ENCODE assay signal across 1 cellular context in the genomic region with DNA sequence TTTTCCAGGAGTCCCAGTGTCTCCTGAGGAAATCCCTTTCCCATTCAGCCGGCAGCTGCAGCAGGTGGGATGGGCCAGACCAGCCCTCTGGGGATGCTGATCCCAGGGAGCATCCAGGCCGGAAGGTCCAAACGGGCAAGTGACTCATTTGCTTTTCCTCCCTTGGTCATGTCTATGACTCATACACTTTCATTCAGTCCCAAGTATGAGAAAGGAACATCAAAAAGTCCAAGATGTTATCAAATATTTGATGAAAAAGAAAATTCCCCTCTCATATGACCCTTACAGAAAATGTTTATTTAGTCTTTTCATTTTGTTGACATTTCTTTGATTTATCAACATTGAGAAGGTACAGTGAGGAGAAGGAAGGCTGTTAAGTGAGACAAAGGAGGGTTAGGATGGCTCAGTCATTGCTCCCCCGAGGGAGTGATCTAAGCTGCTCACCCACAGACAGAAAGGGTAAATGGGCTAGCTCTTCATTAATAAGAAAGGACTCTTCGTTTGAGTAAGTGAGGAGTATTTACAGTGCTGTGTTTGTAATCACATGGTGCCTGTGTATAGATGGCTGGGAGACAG.
A peak's percentile ranks its signal among the peaks of the same experiment; 100 is the strongest.
TF ChIP-seq lines count a peak whose summit lies in the region.

No MANE protein-coding gene starts in this region.

TF ChIP-seq in HepG2, 621 proteins besides CTCF, POLR2A, EP300 and RAD21 (continued from another document):
- TF ChIP-seq, protein P1, sequence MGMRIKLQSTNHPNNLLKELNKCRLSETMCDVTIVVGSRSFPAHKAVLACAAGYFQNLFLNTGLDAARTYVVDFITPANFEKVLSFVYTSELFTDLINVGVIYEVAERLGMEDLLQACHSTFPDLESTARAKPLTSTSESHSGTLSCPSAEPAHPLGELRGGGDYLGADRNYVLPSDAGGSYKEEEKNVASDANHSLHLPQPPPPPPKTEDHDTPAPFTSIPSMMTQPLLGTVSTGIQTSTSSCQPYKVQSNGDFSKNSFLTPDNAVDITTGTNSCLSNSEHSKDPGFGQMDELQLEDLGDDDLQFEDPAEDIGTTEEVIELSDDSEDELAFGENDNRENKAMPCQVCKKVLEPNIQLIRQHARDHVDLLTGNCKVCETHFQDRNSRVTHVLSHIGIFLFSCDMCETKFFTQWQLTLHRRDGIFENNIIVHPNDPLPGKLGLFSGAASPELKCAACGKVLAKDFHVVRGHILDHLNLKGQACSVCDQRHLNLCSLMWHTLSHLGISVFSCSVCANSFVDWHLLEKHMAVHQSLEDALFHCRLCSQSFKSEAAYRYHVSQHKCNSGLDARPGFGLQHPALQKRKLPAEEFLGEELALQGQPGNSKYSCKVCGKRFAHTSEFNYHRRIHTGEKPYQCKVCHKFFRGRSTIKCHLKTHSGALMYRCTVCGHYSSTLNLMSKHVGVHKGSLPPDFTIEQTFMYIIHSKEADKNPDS (CRISPR knock-in tag; IDR thresholded peaks at IDR 0.05): no peak
- TF ChIP-seq, protein P2, sequence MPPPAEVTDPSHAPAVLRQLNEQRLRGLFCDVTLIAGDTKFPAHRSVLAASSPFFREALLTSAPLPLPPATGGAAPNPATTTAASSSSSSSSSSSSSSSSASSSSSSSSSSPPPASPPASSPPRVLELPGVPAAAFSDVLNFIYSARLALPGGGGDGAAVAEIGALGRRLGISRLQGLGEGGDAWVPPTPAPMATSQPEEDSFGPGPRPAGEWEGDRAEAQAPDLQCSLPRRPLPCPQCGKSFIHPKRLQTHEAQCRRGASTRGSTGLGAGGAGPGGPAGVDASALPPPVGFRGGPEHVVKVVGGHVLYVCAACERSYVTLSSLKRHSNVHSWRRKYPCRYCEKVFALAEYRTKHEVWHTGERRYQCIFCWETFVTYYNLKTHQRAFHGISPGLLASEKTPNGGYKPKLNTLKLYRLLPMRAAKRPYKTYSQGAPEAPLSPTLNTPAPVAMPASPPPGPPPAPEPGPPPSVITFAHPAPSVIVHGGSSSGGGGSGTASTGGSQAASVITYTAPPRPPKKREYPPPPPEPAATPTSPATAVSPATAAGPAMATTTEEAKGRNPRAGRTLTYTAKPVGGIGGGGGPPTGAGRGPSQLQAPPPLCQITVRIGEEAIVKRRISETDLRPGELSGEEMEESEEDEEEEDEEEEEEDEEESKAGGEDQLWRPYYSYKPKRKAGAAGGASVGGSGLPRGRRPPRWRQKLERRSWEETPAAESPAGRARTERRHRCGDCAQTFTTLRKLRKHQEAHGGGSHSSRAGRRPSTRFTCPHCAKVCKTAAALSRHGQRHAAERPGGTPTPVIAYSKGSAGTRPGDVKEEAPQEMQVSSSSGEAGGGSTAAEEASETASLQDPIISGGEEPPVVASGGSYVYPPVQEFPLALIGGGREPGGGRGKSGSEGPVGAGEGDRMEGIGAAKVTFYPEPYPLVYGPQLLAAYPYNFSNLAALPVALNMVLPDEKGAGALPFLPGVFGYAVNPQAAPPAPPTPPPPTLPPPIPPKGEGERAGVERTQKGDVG (CRISPR knock-in tag; IDR thresholded peaks at IDR 0.05; ENCODE audit: borderline replicate concordance): no peak
- TF ChIP-seq ZSCAN29 (CRISPR knock-in tag; conservative IDR thresholded peaks at IDR 0.05): no peak
- TF ChIP-seq, protein P3, sequence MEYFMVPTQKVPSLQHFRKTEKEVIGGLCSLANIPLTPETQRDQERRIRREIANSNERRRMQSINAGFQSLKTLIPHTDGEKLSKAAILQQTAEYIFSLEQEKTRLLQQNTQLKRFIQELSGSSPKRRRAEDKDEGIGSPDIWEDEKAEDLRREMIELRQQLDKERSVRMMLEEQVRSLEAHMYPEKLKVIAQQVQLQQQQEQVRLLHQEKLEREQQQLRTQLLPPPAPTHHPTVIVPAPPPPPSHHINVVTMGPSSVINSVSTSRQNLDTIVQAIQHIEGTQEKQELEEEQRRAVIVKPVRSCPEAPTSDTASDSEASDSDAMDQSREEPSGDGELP (IDR thresholded peaks at IDR 0.05; ENCODE audit: borderline replicate concordance, low read depth): peak; percentile 14; the same call in 1 of the 2 replicates
- no peak for TF ChIP-seq TOPORS (CRISPR knock-in tag; IDR thresholded peaks at IDR 0.05)
- TF ChIP-seq ZNF552 (CRISPR knock-in tag; IDR thresholded peaks at IDR 0.05; ENCODE audit: borderline replicate concordance): no peak
- no peak for TF ChIP-seq ZBTB38 (CRISPR knock-in tag; IDR thresholded peaks at IDR 0.05)
- TF ChIP-seq, protein P4, sequence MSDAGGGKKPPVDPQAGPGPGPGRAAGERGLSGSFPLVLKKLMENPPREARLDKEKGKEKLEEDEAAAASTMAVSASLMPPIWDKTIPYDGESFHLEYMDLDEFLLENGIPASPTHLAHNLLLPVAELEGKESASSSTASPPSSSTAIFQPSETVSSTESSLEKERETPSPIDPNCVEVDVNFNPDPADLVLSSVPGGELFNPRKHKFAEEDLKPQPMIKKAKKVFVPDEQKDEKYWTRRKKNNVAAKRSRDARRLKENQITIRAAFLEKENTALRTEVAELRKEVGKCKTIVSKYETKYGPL (CRISPR knock-in tag; IDR thresholded peaks at IDR 0.05): no peak
- no peak for TF ChIP-seq ETV6 (CRISPR knock-in tag; conservative IDR thresholded peaks at IDR 0.05)
- TF ChIP-seq, protein P5, sequence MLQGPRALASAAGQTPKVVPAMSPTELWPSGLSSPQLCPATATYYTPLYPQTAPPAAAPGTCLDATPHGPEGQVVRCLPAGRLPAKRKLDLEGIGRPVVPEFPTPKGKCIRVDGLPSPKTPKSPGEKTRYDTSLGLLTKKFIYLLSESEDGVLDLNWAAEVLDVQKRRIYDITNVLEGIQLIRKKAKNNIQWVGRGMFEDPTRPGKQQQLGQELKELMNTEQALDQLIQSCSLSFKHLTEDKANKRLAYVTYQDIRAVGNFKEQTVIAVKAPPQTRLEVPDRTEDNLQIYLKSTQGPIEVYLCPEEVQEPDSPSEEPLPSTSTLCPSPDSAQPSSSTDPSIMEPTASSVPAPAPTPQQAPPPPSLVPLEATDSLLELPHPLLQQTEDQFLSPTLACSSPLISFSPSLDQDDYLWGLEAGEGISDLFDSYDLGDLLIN (CRISPR knock-in tag; IDR thresholded peaks at IDR 0.05; ENCODE audit: borderline replicate concordance): no peak
- TF ChIP-seq ZNF430 (CRISPR knock-in tag; IDR thresholded peaks at IDR 0.05): no peak
- peak; percentile 92 for TF ChIP-seq FOSL1 (CRISPR knock-in tag; IDR thresholded peaks at IDR 0.05; ENCODE audit: borderline replicate concordance)
- no peak for TF ChIP-seq NFATC3 (CRISPR knock-in tag; IDR thresholded peaks at IDR 0.05)
- TF ChIP-seq ZBTB21 (CRISPR knock-in tag; IDR thresholded peaks at IDR 0.05): no peak
- TF ChIP-seq TCF7 (IDR thresholded peaks at IDR 0.05; ENCODE audit: low read depth): peak; percentile 73; the same call in 1 of the 2 replicates
- TF ChIP-seq, protein P6, sequence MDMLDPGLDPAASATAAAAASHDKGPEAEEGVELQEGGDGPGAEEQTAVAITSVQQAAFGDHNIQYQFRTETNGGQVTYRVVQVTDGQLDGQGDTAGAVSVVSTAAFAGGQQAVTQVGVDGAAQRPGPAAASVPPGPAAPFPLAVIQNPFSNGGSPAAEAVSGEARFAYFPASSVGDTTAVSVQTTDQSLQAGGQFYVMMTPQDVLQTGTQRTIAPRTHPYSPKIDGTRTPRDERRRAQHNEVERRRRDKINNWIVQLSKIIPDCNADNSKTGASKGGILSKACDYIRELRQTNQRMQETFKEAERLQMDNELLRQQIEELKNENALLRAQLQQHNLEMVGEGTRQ (IDR thresholded peaks at IDR 0.05; ENCODE audit: low read depth, low read length): no peak
- TF ChIP-seq, protein P6 (CRISPR knock-in tag; IDR thresholded peaks at IDR 0.05; ENCODE audit: borderline replicate concordance): no peak
- 0 out of 2 replicates have a peak, but pooled peaks have one; percentile 24 for TF ChIP-seq CEBPG (CRISPR knock-in tag; IDR thresholded peaks at IDR 0.05)
- no peak for TF ChIP-seq SRSF4 (IDR thresholded peaks at IDR 0.05; ENCODE audit: low read depth, low read length, poor library complexity, severe bottlenecking)
- TF ChIP-seq FOXC1 (CRISPR knock-in tag; IDR thresholded peaks at IDR 0.05; ENCODE audit: borderline replicate concordance): no peak
- TF ChIP-seq GZF1 (CRISPR knock-in tag; IDR thresholded peaks at IDR 0.05): no peak
- no peak for TF ChIP-seq ZNF878 (CRISPR knock-in tag; IDR thresholded peaks at IDR 0.05)
- peak; percentile 65 for TF ChIP-seq MIXL1 (CRISPR knock-in tag; IDR thresholded peaks at IDR 0.05)
- TF ChIP-seq ZNF12 (CRISPR knock-in tag; IDR thresholded peaks at IDR 0.05): peak; percentile 89
- TF ChIP-seq, protein P7, sequence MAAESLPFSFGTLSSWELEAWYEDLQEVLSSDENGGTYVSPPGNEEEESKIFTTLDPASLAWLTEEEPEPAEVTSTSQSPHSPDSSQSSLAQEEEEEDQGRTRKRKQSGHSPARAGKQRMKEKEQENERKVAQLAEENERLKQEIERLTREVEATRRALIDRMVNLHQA (CRISPR knock-in tag; IDR thresholded peaks at IDR 0.05): no peak
- no peak for TF ChIP-seq ZNF780A (CRISPR knock-in tag; IDR thresholded peaks at IDR 0.05)
- no peak for TF ChIP-seq ZFP1 (CRISPR knock-in tag; IDR thresholded peaks at IDR 0.05)
- no peak for TF ChIP-seq FOXP1 (IDR thresholded peaks at IDR 0.05)
- peak; percentile 35; the same call in 1 of the 2 replicates for TF ChIP-seq FOXP1 (CRISPR knock-in tag; IDR thresholded peaks at IDR 0.05)
- no peak for TF ChIP-seq HMG20B (CRISPR knock-in tag; conservative IDR thresholded peaks at IDR 0.05)
- no peak for TF ChIP-seq SOX13 (IDR thresholded peaks at IDR 0.05)
- peak in 1 of 2 experiments; percentile 71; a peak in 1 of 4 replicates for TF ChIP-seq SOX13 (CRISPR knock-in tag; conservative IDR thresholded peaks at IDR 0.05 in 1 of 2, IDR thresholded peaks at IDR 0.05 in 1 of 2)
- no peak for TF ChIP-seq ZNF230 (CRISPR knock-in tag; IDR thresholded peaks at IDR 0.05)
- TF ChIP-seq GATAD2A (CRISPR knock-in tag; IDR thresholded peaks at IDR 0.05): peak; percentile 73
- TF ChIP-seq, protein P8, sequence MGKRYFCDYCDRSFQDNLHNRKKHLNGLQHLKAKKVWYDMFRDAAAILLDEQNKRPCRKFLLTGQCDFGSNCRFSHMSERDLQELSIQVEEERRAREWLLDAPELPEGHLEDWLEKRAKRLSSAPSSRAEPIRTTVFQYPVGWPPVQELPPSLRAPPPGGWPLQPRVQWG (CRISPR knock-in tag; IDR thresholded peaks at IDR 0.05; ENCODE audit: borderline replicate concordance, low read depth): no peak
- TF ChIP-seq, protein P9, sequence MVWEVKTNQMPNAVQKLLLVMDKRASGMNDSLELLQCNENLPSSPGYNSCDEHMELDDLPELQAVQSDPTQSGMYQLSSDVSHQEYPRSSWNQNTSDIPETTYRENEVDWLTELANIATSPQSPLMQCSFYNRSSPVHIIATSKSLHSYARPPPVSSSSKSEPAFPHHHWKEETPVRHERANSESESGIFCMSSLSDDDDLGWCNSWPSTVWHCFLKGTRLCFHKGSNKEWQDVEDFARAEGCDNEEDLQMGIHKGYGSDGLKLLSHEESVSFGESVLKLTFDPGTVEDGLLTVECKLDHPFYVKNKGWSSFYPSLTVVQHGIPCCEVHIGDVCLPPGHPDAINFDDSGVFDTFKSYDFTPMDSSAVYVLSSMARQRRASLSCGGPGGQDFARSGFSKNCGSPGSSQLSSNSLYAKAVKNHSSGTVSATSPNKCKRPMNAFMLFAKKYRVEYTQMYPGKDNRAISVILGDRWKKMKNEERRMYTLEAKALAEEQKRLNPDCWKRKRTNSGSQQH (CRISPR knock-in tag; IDR thresholded peaks at IDR 0.05; ENCODE audit: low read depth): no peak
- TF ChIP-seq, protein P10, sequence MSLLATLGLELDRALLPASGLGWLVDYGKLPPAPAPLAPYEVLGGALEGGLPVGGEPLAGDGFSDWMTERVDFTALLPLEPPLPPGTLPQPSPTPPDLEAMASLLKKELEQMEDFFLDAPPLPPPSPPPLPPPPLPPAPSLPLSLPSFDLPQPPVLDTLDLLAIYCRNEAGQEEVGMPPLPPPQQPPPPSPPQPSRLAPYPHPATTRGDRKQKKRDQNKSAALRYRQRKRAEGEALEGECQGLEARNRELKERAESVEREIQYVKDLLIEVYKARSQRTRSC (CRISPR knock-in tag; IDR thresholded peaks at IDR 0.05; ENCODE audit: low read depth): no peak
- TF ChIP-seq, protein P11, sequence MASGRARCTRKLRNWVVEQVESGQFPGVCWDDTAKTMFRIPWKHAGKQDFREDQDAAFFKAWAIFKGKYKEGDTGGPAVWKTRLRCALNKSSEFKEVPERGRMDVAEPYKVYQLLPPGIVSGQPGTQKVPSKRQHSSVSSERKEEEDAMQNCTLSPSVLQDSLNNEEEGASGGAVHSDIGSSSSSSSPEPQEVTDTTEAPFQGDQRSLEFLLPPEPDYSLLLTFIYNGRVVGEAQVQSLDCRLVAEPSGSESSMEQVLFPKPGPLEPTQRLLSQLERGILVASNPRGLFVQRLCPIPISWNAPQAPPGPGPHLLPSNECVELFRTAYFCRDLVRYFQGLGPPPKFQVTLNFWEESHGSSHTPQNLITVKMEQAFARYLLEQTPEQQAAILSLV (CRISPR knock-in tag; IDR thresholded peaks at IDR 0.05; ENCODE audit: borderline replicate concordance): no peak
